Comparison of ENCODE assay signal across 1 cellular context in genomic region chr2:176174850-176175728, GRCh38.
TF ChIP-seq lines count a peak whose summit lies in the region.

No MANE protein-coding gene starts in this region.

TF ChIP-seq in H1, 55 proteins besides CTCF, POLR2A, EP300 and RAD21:
- 0 out of 2 replicates have a peak, but pooled peaks have one; percentile 31 for TF ChIP-seq CHD2 (IDR thresholded peaks at IDR 0.05; ENCODE audit: low read length)
- TF ChIP-seq BACH1 (IDR thresholded peaks at IDR 0.05; ENCODE audit: low read length): 0 out of 2 replicates have a peak, but pooled peaks have one; percentile 4
- no peak for TF ChIP-seq RFX5 (IDR thresholded peaks at IDR 0.05; ENCODE audit: borderline replicate concordance, low read depth, low read length)
- peak; percentile 86 for TF ChIP-seq RNF2 (IDR thresholded peaks at IDR 0.05; ENCODE audit: borderline replicate concordance, low read depth, low read length, missing control alignments, poor library complexity, severe bottlenecking)
- TF ChIP-seq, protein P1, sequence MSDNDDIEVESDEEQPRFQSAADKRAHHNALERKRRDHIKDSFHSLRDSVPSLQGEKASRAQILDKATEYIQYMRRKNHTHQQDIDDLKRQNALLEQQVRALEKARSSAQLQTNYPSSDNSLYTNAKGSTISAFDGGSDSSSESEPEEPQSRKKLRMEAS (IDR thresholded peaks at IDR 0.05): peak; percentile 39; the same call in 1 of the 2 replicates
- no peak for TF ChIP-seq USF2 (IDR thresholded peaks at IDR 0.05; ENCODE audit: low read length)
- TF ChIP-seq EGR1 (IDR thresholded peaks at IDR 0.05; ENCODE audit: borderline replicate concordance, low read depth, low read length): peak; percentile 63; the same call in 1 of the 2 replicates
- no peak for TF ChIP-seq KDM5A (IDR thresholded peaks at IDR 0.05; ENCODE audit: low read length)
- peak; percentile 71 for TF ChIP-seq ASH2L (IDR thresholded peaks at IDR 0.05; ENCODE audit: low read length)
- TF ChIP-seq TCF12 (IDR thresholded peaks at IDR 0.05; ENCODE audit: low read depth, low read length): peak; percentile 10; the same call in 1 of the 2 replicates
- TF ChIP-seq CTBP2 (IDR thresholded peaks at IDR 0.05; ENCODE audit: borderline replicate concordance, insufficient read depth, insufficient read length, low read length): peak; percentile 90
- TF ChIP-seq SP1 (IDR thresholded peaks at IDR 0.05; ENCODE audit: low read depth, low read length): peak; percentile 63
- peak; percentile 87 for TF ChIP-seq EZH2 (IDR thresholded peaks at IDR 0.05; ENCODE audit: low read depth, low read length, severe bottlenecking)
- TF ChIP-seq NANOG (IDR thresholded peaks at IDR 0.05; ENCODE audit: insufficient read depth, low read depth, low read length, poor library complexity, severe bottlenecking): no peak
- peak; percentile 95 for TF ChIP-seq SUZ12 (IDR thresholded peaks at IDR 0.05; ENCODE audit: low read length)
- peak; percentile 48; the same call in 1 of the 2 replicates for TF ChIP-seq E2F6 (IDR thresholded peaks at IDR 0.05)
- TF ChIP-seq GTF2F1 (IDR thresholded peaks at IDR 0.05; ENCODE audit: borderline replicate concordance, low read depth, low read length): no peak
